10 cellular contexts compared by ENCODE assay signal in genomic region chr1:236110137-236110536, GRCh38.
"Had no signal": no experiment of that assay in that cellular context is flagged by ENCODE, and none has a peak within 500 bp of the region (broad histone marks: within the 10 kb centered on the region; RNA-seq: fewer than 3 reads in every experiment).

No MANE protein-coding gene starts in this region.

- H3K36me3 ChIP-seq: SJSA1 had no signal

- H3K9me3 ChIP-seq: SJSA1 had no signal

- H3K4me3 ChIP-seq: SJSA1, SK-N-MC had no signal

- DNase-seq: NCI-H226, NCI-H510A, NCI-H524 treated with DMSO at 0.1 percent for 48 hours, Right ventricle myocardium superior, RPMI8226, SIG-M5 had no signal

- H3K27me3 ChIP-seq: SJSA1 had no signal

- H3K27ac ChIP-seq: HL-60, SJSA1, SK-N-MC had no signal

- FAIRE-seq: HTR-8/SVneo had no signal
